ENCODE assay signal across 1 cellular context in the genomic region with DNA sequence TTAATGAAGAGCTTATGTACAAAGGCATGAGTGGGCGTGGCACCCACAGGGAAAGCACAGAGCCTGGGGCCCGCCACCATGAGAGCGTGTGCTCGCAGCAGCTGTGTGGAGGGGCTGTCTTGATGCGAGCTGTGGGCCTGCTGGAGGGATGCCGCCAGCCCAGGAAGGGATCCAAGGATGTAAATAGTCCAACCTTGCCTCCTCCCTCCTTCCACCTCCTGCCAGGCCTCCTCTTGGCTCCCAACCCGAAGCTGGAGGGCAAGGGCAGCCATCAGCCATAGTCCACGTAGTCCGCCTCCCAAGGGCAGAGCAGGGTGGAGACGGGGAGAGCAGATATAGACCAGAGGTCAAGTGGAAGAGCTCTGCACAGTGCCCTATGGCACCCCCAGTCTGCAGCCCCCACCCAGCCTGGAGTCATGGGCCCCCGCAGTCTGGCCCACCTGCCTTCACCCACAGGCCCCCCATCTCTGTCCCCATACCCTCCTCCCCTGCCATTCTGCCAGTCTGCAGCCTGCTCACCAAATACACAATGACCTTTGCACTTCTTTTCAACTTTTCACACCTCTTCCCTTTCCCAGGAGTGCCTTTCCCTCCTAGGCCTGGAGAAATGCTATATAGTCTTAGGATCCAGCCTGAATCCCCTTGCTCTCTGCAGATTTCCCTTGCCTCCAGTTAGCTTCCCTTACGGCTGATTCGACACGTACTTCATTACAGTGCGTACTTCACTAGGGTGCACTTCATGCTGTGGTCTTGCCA.
TF ChIP-seq lines count a peak whose summit lies in the region.

No MANE protein-coding gene starts in this region.

TF ChIP-seq in IMR-90, 13 proteins besides CTCF, POLR2A, EP300 and RAD21:
- TF ChIP-seq, protein P1, sequence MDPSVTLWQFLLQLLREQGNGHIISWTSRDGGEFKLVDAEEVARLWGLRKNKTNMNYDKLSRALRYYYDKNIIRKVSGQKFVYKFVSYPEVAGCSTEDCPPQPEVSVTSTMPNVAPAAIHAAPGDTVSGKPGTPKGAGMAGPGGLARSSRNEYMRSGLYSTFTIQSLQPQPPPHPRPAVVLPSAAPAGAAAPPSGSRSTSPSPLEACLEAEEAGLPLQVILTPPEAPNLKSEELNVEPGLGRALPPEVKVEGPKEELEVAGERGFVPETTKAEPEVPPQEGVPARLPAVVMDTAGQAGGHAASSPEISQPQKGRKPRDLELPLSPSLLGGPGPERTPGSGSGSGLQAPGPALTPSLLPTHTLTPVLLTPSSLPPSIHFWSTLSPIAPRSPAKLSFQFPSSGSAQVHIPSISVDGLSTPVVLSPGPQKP (IDR thresholded peaks at IDR 0.05; ENCODE audit: borderline replicate concordance, low read depth, low read length): no peak
- TF ChIP-seq BHLHE40 (IDR thresholded peaks at IDR 0.05; ENCODE audit: low read depth, low read length): no peak
- no peak for TF ChIP-seq CHD1 (IDR thresholded peaks at IDR 0.05; ENCODE audit: low read depth, low read length)
- no peak for TF ChIP-seq RFX5 (IDR thresholded peaks at IDR 0.05; ENCODE audit: low read depth, low read length)
- TF ChIP-seq SMC3 (IDR thresholded peaks at IDR 0.05; ENCODE audit: low read depth, low read length): no peak
- no peak for TF ChIP-seq NFE2L2 (IDR thresholded peaks at IDR 0.05; ENCODE audit: low read depth, low read length)
- TF ChIP-seq MAZ (IDR thresholded peaks at IDR 0.05; ENCODE audit: borderline replicate concordance, low read depth, low read length): no peak
- no peak for TF ChIP-seq RCOR1 (IDR thresholded peaks at IDR 0.05; ENCODE audit: insufficient replicate concordance, low read length)
- TF ChIP-seq FOS (IDR thresholded peaks at IDR 0.05; ENCODE audit: low read depth, low read length): no peak
TF ChIP-seq in IMR-90: peak in this region for 0.
